In genomic region chr2:210663574-210663973, GRCh38 we compare ENCODE assay signal across 8 cellular contexts.
DNase-seq lines count a peak whose midpoint lies in the region; ATAC-seq and TF ChIP-seq lines count a peak whose summit lies in the region.

No MANE protein-coding gene starts in this region.

- DNase-seq in EH (ENCODE audit: low read depth) (peak; percentile 5), NB4 (ENCODE audit: low read depth) (peak; percentile 36), midbrain (lab: John Stamatoyannopoulos, UW) (peak; percentile 67)
- DNase-seq in activated T-cell treated with anti-CD3 and anti-CD28 coated beads, Interleukin-2, amount 50 U/mL, for 72 hours = no peak

- H3K4me3 ChIP-seq in NB4 (ENCODE audit: low read depth, low read length) = no peak overlapping the region

- peaks cover 14% of the 10 kb centered on the region for H3K4me1 Mint-ChIP-seq in brain
- no peaks in the 10 kb centered on the region for H3K4me1 Mint-ChIP-seq in activated T-cell treated with anti-CD3 and anti-CD28 coated beads, Interleukin-2, amount 50 U/mL, for 72 hours (ENCODE audit: low read depth)

- TF ChIP-seq CTCF in NB4 (IDR thresholded peaks at IDR 0.05; ENCODE audit: low read depth, low read length) (no peak), brain (conservative IDR thresholded peaks at IDR 0.05) (peak; percentile 57 to 67)

- peaks cover 28% of the 10 kb centered on the region for H3K36me3 Mint-ChIP-seq in brain
- peaks cover 0 to 3% of the 10 kb centered on the region in 2 donors for H3K36me3 Mint-ChIP-seq in activated T-cell treated with anti-CD3 and anti-CD28 coated beads, Interleukin-2, amount 50 U/mL, for 72 hours (ENCODE audit: insufficient read depth in 2 of 2)

- peak overlapping the region in 4 of 5 experiments; percentile 7 to 79 (median 51) for H3K27ac Mint-ChIP-seq in brain
- no peak overlapping the region for H3K27ac Mint-ChIP-seq in activated T-cell treated with anti-CD3 and anti-CD28 coated beads, Interleukin-2, amount 50 U/mL, for 72 hours

- no peak overlapping the region for H3K4me3 Mint-ChIP-seq in brain
- no peak overlapping the region for H3K4me3 Mint-ChIP-seq in activated T-cell treated with anti-CD3 and anti-CD28 coated beads, Interleukin-2, amount 50 U/mL, for 72 hours

- TF ChIP-seq POLR2A in NB4 (IDR thresholded peaks at IDR 0.05; ENCODE audit: extremely low read depth, insufficient read length) = no peak

- H3K27me3 Mint-ChIP-seq in brain = no peaks in the 10 kb centered on the region
- no peaks in the 10 kb centered on the region for H3K27me3 Mint-ChIP-seq in activated T-cell treated with anti-CD3 and anti-CD28 coated beads, Interleukin-2, amount 50 U/mL, for 72 hours (ENCODE audit: low read depth)

- H3K9me3 Mint-ChIP-seq in brain = peaks cover 7 to 22% (median 11%) of the 10 kb centered on the region in 5 experiments
- peaks cover 6 to 9% of the 10 kb centered on the region in 2 donors for H3K9me3 Mint-ChIP-seq in activated T-cell treated with anti-CD3 and anti-CD28 coated beads, Interleukin-2, amount 50 U/mL, for 72 hours

- ATAC-seq in GM21786 (IDR thresholded peaks at IDR 0.05; ENCODE audit: unreplicated experiment) (no peak), GM19035 (IDR thresholded peaks at IDR 0.05; ENCODE audit: unreplicated experiment) (no peak), GM21381 (IDR thresholded peaks at IDR 0.05; ENCODE audit: unreplicated experiment) (no peak)
- ATAC-seq in activated T-cell treated with anti-CD3 and anti-CD28 coated beads, Interleukin-2, amount 50 U/mL, for 72 hours (replicated peaks in 1 of 2) = no peak

Comparison
In these comparisons a context has a peak if more than half of its experiments do, and no peak if none do; other contexts are left out.
1. DNase-seq: peak in EH (single experiment), NB4 (single experiment) and midbrain (single experiment); none in activated T-cell treated with anti-CD3 and anti-CD28 coated beads, Interleukin-2, amount 50 U/mL, for 72 hours (0 of 2).